In genomic region chr9:105243935-105244273, GRCh38 we compare ENCODE assay signal across 8 cellular contexts. TPM values are rescaled to one million over a fixed set of nuclear protein-coding genes. Genes with fewer than 3 reads are reported as not detected.
DNase-seq lines count a peak whose midpoint lies in the region; ATAC-seq and TF ChIP-seq lines count a peak whose summit lies in the region.

No MANE protein-coding gene starts in this region.

- peak overlapping the region; percentile 77 for H3K9ac ChIP-seq in SK-N-MC (ENCODE audit: insufficient read length)
- peak overlapping the region; percentile 36 for H3K9ac ChIP-seq in fibroblast of lung (ENCODE audit: insufficient read depth, low read length)

- TF ChIP-seq CTCF in GM12864 (IDR thresholded peaks at IDR 0.05; ENCODE audit: low read depth, low read length, missing control alignments) (no peak), fibroblast of lung (conservative IDR thresholded peaks at IDR 0.05 in 1 of 2, IDR thresholded peaks at IDR 0.05 in 1 of 2; ENCODE audit: low read depth in 1 of 2, low read length in 2 of 2) (no peak), psoas muscle (IDR thresholded peaks at IDR 0.05) (no peak)

- no peaks in the 10 kb centered on the region for H3K9me3 ChIP-seq in SK-N-MC (ENCODE audit: low read depth, low read length)
- no peaks in the 10 kb centered on the region for H3K9me3 ChIP-seq in fibroblast of lung (ENCODE audit: control insufficient read depth, insufficient read depth, low read depth, low read length)
- H3K9me3 ChIP-seq in psoas muscle, result no peaks in the 10 kb centered on the region

- H2AFZ ChIP-seq in fibroblast of lung (ENCODE audit: low read length), result peak overlapping the region; percentile 82

- intact Hi-C loops in psoas muscle (cut with DNase I), result loop anchor here in 1 of 2 donors (5.0 kb wide), 1 partner anchor 317 kb away; the partner anchor contains the start of gene ABCA1

- H3K27me3 ChIP-seq in fibroblast of lung (ENCODE audit: control insufficient read depth, insufficient read depth, low read length) (no peaks in the 10 kb centered on the region), psoas muscle (ENCODE audit: insufficient read depth in 3 of 3, low read length in 2 of 3) (no peaks in the 10 kb centered on the region)

- H3K79me2 ChIP-seq in fibroblast of lung (ENCODE audit: control insufficient read depth, insufficient read depth, low read length), result peaks cover 1% of the 10 kb centered on the region

- ATAC-seq in psoas muscle (no peak), HG02884 (IDR thresholded peaks at IDR 0.05; ENCODE audit: unreplicated experiment) (no peak), GM18502 (IDR thresholded peaks at IDR 0.05; ENCODE audit: poor library complexity, unreplicated experiment) (no peak), GM19467 (IDR thresholded peaks at IDR 0.05; ENCODE audit: unreplicated experiment) (no peak)

- peak overlapping the region; percentile 80; the same call in 1 of the 2 replicates for H3K27ac ChIP-seq in SK-N-MC
- peak overlapping the region; percentile 43 for H3K27ac ChIP-seq in fibroblast of lung (ENCODE audit: insufficient read depth, low read length)
- peak overlapping the region; percentile 80 for H3K27ac ChIP-seq in psoas muscle

- H3K4me1 ChIP-seq in fibroblast of lung (ENCODE audit: control insufficient read depth, extremely low read depth, insufficient read depth, low read length) (no peaks in the 10 kb centered on the region), psoas muscle (peaks cover 9% of the 10 kb centered on the region)

- H3K4me3 ChIP-seq in GM12864 (ENCODE audit: low read depth, low read length), result peak overlapping the region; percentile 68
- H3K4me3 ChIP-seq in SK-N-MC, result peak overlapping the region; percentile 77
- peak overlapping the region; percentile 39 to 74 (median 51) for H3K4me3 ChIP-seq in fibroblast of lung (replicated peaks in 1 of 4; ENCODE audit: control extremely low read depth in 1 of 4, insufficient read depth in 1 of 4, low read depth in 3 of 4, low read length in 4 of 4)
- peak overlapping the region; percentile 83 for H3K4me3 ChIP-seq in psoas muscle

- peak overlapping the region; percentile 28 for H3K4me2 ChIP-seq in fibroblast of lung (ENCODE audit: extremely low read depth, insufficient read depth, low read length)

- WGBS in psoas muscle, 3 donors, result 20 to 26% (median 20%) methylated on average over 9 of the region's 9 CpGs

- DNase-seq in GM12864 (ENCODE audit: low read depth), result no peak
- no peak for DNase-seq in SK-N-MC (ENCODE audit: low read depth, low spot score)
- no peak for DNase-seq in fibroblast of lung (ENCODE audit: low read depth in 2 of 2)
- no peak for DNase-seq in psoas muscle
- DNase-seq in activated CD4-positive, alpha-beta T cell treated with anti-CD3 and anti-CD28 coated beads for 4 hours, result no peak

- H3K36me3 ChIP-seq in SK-N-MC (ENCODE audit: insufficient read depth, low read length) (no peaks in the 10 kb centered on the region), fibroblast of lung (ENCODE audit: control insufficient read depth, insufficient read depth, low read length) (no peaks in the 10 kb centered on the region), psoas muscle (ENCODE audit: insufficient read depth in 1 of 2, low read depth in 1 of 2) (no peaks in the 10 kb centered on the region)

- no peaks in the 10 kb centered on the region for H4K20me1 ChIP-seq in fibroblast of lung (ENCODE audit: control insufficient read depth, extremely low read depth, insufficient read depth, low read length)

RNA-seq across cellular contexts. Expression of gene SLC44A1, which starts 0.5 kb away (rescaled TPM):
- 36.2 and 54.2 TPM in 2 replicates for total RNA-seq in fibroblast of lung
- polyA plus RNA-seq in fibroblast of lung, result 26.7 and 35.9 TPM in 2 replicates
- polyA plus RNA-seq in fibroblast of lung (2012), result 17.2 and 21.2 TPM in 2 replicates
- polyA minus RNA-seq in fibroblast of lung (ENCODE audit: low replicate concordance), result 70.3 and 73.4 TPM in 2 replicates
- total RNA-seq in psoas muscle, result 10 to 100 TPM in 2 of 4 donors, 1 to 10 TPM in 2; 7.0 to 18.9 (median 9.8) TPM
- polyA plus RNA-seq in psoas muscle, result 1 to 10 TPM; 3.3 to 6.3 (median 4.0) TPM
